1 cellular context compared by ENCODE assay signal in the genomic region with DNA sequence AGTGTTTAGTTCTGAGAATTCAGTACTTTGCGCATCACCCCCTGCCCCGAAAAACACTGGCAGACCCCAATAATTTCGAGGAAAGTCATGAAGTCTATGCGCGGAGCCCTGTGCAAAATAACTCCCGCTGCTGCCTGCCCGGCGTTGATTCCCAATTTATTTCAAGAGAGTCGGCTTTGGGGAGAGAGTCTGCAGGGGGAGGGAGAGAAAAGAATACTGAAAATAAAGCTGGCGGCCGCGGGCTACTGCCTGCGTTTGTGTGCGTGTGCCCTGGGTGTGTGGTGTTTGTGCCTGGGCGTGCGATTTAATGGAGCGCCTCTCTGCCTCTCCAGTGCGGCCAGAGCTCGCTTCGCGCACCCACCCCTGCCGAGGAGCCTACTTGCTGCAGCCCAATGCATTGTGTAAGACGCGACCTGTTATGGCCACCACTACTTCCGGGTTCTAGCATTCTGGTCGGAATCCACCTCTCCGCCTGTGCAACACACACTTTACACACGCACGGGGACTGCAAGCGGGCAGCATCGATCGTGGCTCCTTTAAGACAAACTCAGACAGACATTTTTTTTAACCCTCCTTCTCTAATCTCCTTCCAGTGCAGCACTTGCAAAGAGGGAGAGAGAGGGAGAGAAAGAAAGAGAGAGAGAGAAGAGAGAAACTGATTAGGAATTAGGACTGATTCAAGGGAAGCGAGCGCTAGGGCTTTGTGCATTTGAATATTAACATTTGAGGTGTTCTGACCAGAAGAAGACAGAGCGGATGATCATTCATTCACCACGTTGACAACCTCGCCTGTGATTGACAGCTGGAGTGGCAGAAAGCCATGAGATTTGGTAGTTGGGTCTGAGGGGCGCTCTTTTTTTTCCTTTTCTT.
TF ChIP-seq lines count a peak whose summit lies in the region.

A gene (plus strand): TSS at position 447 of the 870 bp plus-strand sequence. CDS start 732 bp downstream, outside the sequence.

TF ChIP-seq in HepG2, 621 proteins besides CTCF, POLR2A, EP300 and RAD21 (continued from another document and continues in another):
- peak; percentile 89; the same call in 1 of the 2 replicates for TF ChIP-seq PCBP1 (IDR thresholded peaks at IDR 0.05; ENCODE audit: borderline replicate concordance, low read depth, low read length)
- 0 out of 2 replicates have a peak, but pooled peaks have one; percentile 59 for TF ChIP-seq ZNF878 (CRISPR knock-in tag; IDR thresholded peaks at IDR 0.05)
- no peak for TF ChIP-seq POLR2AphosphoS2 (IDR thresholded peaks at IDR 0.05; ENCODE audit: low read depth, low read length)
- TF ChIP-seq ESRRA (CRISPR knock-in tag; IDR thresholded peaks at IDR 0.05; ENCODE audit: low read depth): peak; percentile 14; the same call in 1 of the 2 replicates
- TF ChIP-seq, protein P1, sequence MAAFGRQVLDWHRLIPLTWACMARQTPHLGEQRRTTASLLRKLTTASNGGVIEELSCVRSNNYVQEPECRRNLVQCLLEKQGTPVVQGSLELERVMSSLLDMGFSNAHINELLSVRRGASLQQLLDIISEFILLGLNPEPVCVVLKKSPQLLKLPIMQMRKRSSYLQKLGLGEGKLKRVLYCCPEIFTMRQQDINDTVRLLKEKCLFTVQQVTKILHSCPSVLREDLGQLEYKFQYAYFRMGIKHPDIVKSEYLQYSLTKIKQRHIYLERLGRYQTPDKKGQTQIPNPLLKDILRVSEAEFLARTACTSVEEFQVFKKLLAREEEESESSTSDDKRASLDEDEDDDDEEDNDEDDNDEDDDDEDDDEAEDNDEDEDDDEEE (CRISPR knock-in tag; IDR thresholded peaks at IDR 0.05): no peak
- no peak for TF ChIP-seq LCORL (IDR thresholded peaks at IDR 0.05)
- TF ChIP-seq LCORL (CRISPR knock-in tag; IDR thresholded peaks at IDR 0.05): no peak
- no peak for TF ChIP-seq ZFP62 (CRISPR knock-in tag; IDR thresholded peaks at IDR 0.05)
- TF ChIP-seq ZNF44 (CRISPR knock-in tag; IDR thresholded peaks at IDR 0.05): peak; percentile 93; the same call in 1 of the 2 replicates
- TF ChIP-seq, protein P2, sequence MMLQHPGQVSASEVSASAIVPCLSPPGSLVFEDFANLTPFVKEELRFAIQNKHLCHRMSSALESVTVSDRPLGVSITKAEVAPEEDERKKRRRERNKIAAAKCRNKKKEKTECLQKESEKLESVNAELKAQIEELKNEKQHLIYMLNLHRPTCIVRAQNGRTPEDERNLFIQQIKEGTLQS (CRISPR knock-in tag; IDR thresholded peaks at IDR 0.05): peak; percentile 16; the same call in 1 of the 2 replicates
- TF ChIP-seq NFYB (CRISPR knock-in tag; IDR thresholded peaks at IDR 0.05): peak; percentile 72
- 0 out of 2 replicates have a peak, but pooled peaks have one; percentile 63 for TF ChIP-seq DNMT1 (CRISPR knock-in tag; IDR thresholded peaks at IDR 0.05)
- peak; percentile 71; the same call in 1 of the 2 replicates for TF ChIP-seq ZNF543 (CRISPR knock-in tag; IDR thresholded peaks at IDR 0.05)
- TF ChIP-seq CHD2 (IDR thresholded peaks at IDR 0.05; ENCODE audit: low read depth, low read length): no peak
- no peak for TF ChIP-seq KDM6A (CRISPR knock-in tag; IDR thresholded peaks at IDR 0.05; ENCODE audit: low read depth)
- no peak for TF ChIP-seq SP5 (CRISPR knock-in tag; IDR thresholded peaks at IDR 0.05; ENCODE audit: borderline replicate concordance, low read depth)
- 0 out of 2 replicates have a peak, but pooled peaks have one; percentile 80 for TF ChIP-seq TEAD2 (CRISPR knock-in tag; IDR thresholded peaks at IDR 0.05)
- TF ChIP-seq ZNF605 (CRISPR knock-in tag; IDR thresholded peaks at IDR 0.05): peak; percentile 73; the same call in 1 of the 2 replicates
- TF ChIP-seq, protein P3, sequence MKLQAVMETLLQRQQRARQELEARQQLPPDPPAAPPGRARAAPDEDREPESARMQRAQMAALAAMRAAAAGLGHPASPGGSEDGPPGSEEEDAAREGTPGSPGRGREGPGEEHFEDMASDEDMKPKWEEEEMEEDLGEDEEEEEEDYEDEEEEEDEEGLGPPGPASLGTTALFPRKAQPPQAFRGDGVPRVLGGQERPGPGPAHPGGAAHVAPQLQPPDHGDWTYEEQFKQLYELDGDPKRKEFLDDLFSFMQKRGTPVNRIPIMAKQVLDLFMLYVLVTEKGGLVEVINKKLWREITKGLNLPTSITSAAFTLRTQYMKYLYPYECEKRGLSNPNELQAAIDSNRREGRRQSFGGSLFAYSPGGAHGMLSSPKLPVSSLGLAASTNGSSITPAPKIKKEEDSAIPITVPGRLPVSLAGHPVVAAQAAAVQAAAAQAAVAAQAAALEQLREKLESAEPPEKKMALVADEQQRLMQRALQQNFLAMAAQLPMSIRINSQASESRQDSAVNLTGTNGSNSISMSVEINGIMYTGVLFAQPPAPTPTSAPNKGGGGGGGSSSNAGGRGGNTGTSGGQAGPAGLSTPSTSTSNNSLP (IDR thresholded peaks at IDR 0.05; ENCODE audit: low read depth, low read length): peak; percentile 83
- TF ChIP-seq, protein P4, sequence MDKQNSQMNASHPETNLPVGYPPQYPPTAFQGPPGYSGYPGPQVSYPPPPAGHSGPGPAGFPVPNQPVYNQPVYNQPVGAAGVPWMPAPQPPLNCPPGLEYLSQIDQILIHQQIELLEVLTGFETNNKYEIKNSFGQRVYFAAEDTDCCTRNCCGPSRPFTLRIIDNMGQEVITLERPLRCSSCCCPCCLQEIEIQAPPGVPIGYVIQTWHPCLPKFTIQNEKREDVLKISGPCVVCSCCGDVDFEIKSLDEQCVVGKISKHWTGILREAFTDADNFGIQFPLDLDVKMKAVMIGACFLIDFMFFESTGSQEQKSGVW (CRISPR knock-in tag; IDR thresholded peaks at IDR 0.05; ENCODE audit: borderline replicate concordance): no peak
- TF ChIP-seq, protein P5, sequence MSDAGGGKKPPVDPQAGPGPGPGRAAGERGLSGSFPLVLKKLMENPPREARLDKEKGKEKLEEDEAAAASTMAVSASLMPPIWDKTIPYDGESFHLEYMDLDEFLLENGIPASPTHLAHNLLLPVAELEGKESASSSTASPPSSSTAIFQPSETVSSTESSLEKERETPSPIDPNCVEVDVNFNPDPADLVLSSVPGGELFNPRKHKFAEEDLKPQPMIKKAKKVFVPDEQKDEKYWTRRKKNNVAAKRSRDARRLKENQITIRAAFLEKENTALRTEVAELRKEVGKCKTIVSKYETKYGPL (CRISPR knock-in tag; IDR thresholded peaks at IDR 0.05): peak; percentile 92; the same call in 1 of the 2 replicates
- TF ChIP-seq ZNF780A (CRISPR knock-in tag; IDR thresholded peaks at IDR 0.05): peak; percentile 81; the same call in 1 of the 2 replicates
- peak; percentile 66; the same call in 1 of the 2 replicates for TF ChIP-seq KDM5A (IDR thresholded peaks at IDR 0.05; ENCODE audit: borderline replicate concordance, low read length)
- TF ChIP-seq, protein P6, sequence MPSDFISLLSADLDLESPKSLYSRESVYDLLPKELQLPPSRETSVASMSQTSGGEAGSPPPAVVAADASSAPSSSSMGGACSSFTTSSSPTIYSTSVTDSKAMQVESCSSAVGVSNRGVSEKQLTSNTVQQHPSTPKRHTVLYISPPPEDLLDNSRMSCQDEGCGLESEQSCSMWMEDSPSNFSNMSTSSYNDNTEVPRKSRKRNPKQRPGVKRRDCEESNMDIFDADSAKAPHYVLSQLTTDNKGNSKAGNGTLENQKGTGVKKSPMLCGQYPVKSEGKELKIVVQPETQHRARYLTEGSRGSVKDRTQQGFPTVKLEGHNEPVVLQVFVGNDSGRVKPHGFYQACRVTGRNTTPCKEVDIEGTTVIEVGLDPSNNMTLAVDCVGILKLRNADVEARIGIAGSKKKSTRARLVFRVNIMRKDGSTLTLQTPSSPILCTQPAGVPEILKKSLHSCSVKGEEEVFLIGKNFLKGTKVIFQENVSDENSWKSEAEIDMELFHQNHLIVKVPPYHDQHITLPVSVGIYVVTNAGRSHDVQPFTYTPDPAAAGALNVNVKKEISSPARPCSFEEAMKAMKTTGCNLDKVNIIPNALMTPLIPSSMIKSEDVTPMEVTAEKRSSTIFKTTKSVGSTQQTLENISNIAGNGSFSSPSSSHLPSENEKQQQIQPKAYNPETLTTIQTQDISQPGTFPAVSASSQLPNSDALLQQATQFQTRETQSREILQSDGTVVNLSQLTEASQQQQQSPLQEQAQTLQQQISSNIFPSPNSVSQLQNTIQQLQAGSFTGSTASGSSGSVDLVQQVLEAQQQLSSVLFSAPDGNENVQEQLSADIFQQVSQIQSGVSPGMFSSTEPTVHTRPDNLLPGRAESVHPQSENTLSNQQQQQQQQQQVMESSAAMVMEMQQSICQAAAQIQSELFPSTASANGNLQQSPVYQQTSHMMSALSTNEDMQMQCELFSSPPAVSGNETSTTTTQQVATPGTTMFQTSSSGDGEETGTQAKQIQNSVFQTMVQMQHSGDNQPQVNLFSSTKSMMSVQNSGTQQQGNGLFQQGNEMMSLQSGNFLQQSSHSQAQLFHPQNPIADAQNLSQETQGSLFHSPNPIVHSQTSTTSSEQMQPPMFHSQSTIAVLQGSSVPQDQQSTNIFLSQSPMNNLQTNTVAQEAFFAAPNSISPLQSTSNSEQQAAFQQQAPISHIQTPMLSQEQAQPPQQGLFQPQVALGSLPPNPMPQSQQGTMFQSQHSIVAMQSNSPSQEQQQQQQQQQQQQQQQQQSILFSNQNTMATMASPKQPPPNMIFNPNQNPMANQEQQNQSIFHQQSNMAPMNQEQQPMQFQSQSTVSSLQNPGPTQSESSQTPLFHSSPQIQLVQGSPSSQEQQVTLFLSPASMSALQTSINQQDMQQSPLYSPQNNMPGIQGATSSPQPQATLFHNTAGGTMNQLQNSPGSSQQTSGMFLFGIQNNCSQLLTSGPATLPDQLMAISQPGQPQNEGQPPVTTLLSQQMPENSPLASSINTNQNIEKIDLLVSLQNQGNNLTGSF (CRISPR knock-in tag; IDR thresholded peaks at IDR 0.05): peak; percentile 19; the same call in 1 of the 2 replicates
- TF ChIP-seq, protein P7, sequence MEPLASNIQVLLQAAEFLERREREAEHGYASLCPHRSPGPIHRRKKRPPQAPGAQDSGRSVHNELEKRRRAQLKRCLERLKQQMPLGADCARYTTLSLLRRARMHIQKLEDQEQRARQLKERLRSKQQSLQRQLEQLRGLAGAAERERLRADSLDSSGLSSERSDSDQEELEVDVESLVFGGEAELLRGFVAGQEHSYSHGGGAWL (CRISPR knock-in tag; IDR thresholded peaks at IDR 0.05): peak; percentile 68; the same call in 1 of the 2 replicates
- peak; percentile 80 for TF ChIP-seq MAZ (IDR thresholded peaks at IDR 0.05; ENCODE audit: borderline replicate concordance, low read depth, low read length)
- peak; percentile 92; the same call in 1 of the 2 replicates for TF ChIP-seq MAZ (CRISPR knock-in tag; IDR thresholded peaks at IDR 0.05; ENCODE audit: low read depth)
- peak; percentile 84; the same call in 1 of the 2 replicates for TF ChIP-seq ZNF232 (CRISPR knock-in tag; IDR thresholded peaks at IDR 0.05; ENCODE audit: borderline replicate concordance)
- TF ChIP-seq, protein P8, sequence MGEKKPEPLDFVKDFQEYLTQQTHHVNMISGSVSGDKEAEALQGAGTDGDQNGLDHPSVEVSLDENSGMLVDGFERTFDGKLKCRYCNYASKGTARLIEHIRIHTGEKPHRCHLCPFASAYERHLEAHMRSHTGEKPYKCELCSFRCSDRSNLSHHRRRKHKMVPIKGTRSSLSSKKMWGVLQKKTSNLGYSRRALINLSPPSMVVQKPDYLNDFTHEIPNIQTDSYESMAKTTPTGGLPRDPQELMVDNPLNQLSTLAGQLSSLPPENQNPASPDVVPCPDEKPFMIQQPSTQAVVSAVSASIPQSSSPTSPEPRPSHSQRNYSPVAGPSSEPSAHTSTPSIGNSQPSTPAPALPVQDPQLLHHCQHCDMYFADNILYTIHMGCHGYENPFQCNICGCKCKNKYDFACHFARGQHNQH (CRISPR knock-in tag; IDR thresholded peaks at IDR 0.05): peak; percentile 89; the same call in 1 of the 2 replicates
- peak; percentile 97 for TF ChIP-seq POGZ (CRISPR knock-in tag; IDR thresholded peaks at IDR 0.05)
- peak; percentile 69; the same call in 1 of the 2 replicates for TF ChIP-seq FOXC1 (CRISPR knock-in tag; IDR thresholded peaks at IDR 0.05; ENCODE audit: borderline replicate concordance)
- TF ChIP-seq, protein P9, sequence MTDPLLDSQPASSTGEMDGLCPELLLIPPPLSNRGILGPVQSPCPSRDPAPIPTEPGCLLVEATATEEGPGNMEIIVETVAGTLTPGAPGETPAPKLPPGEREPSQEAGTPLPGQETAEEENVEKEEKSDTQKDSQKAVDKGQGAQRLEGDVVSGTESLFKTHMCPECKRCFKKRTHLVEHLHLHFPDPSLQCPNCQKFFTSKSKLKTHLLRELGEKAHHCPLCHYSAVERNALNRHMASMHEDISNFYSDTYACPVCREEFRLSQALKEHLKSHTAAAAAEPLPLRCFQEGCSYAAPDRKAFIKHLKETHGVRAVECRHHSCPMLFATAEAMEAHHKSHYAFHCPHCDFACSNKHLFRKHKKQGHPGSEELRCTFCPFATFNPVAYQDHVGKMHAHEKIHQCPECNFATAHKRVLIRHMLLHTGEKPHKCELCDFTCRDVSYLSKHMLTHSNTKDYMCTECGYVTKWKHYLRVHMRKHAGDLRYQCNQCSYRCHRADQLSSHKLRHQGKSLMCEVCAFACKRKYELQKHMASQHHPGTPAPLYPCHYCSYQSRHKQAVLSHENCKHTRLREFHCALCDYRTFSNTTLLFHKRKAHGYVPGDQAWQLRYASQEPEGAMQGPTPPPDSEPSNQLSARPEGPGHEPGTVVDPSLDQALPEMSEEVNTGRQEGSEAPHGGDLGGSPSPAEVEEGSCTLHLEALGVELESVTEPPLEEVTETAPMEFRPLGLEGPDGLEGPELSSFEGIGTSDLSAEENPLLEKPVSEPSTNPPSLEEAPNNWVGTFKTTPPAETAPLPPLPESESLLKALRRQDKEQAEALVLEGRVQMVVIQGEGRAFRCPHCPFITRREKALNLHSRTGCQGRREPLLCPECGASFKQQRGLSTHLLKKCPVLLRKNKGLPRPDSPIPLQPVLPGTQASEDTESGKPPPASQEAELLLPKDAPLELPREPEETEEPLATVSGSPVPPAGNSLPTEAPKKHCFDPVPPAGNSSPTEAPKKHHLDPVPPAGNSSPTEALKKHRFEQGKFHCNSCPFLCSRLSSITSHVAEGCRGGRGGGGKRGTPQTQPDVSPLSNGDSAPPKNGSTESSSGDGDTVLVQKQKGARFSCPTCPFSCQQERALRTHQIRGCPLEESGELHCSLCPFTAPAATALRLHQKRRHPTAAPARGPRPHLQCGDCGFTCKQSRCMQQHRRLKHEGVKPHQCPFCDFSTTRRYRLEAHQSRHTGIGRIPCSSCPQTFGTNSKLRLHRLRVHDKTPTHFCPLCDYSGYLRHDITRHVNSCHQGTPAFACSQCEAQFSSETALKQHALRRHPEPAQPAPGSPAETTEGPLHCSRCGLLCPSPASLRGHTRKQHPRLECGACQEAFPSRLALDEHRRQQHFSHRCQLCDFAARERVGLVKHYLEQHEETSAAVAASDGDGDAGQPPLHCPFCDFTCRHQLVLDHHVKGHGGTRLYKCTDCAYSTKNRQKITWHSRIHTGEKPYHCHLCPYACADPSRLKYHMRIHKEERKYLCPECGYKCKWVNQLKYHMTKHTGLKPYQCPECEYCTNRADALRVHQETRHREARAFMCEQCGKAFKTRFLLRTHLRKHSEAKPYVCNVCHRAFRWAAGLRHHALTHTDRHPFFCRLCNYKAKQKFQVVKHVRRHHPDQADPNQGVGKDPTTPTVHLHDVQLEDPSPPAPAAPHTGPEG (CRISPR knock-in tag; IDR thresholded peaks at IDR 0.05): peak; percentile 81; the same call in 1 of the 2 replicates
- TF ChIP-seq ZNF839 (CRISPR knock-in tag; IDR thresholded peaks at IDR 0.05; ENCODE audit: borderline replicate concordance): peak; percentile 56; the same call in 1 of the 2 replicates
- TF ChIP-seq TP53 (CRISPR knock-in tag; conservative IDR thresholded peaks at IDR 0.05): 0 out of 2 replicates have a peak, but pooled peaks have one; percentile 42
- peak; percentile 46; the same call in 1 of the 2 replicates for TF ChIP-seq ZNF335 (CRISPR knock-in tag; IDR thresholded peaks at IDR 0.05)
